ENCODE assay signal across 8 cellular contexts in the genomic region with DNA sequence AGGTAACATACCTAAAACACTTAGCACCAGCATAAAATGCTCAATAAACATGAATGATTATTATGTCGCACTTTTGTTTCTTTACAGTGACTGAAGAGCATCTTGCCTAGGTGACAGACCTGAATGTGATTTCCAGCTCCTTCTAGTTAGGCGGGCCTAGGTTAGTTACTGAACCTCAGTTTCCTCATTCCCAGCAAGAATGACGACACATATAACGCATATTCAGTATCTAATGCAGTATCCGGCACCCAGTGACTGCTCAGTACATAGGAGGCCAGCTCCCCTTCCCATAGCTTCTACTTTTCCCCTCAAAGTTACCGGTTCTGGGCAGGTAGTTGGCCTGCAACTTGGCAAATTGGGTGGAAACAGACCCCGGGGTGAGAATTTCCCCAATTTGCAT. TPM values are rescaled to one million over a fixed set of nuclear protein-coding genes. Genes with fewer than 3 reads are reported as not detected.
DNase-seq lines count a peak whose midpoint lies in the region; ATAC-seq, FAIRE-seq and TF ChIP-seq lines count a peak whose summit lies in the region.

No MANE protein-coding gene starts in this region.

- no peak overlapping the region for H4K8ac ChIP-seq in mesendoderm (ENCODE audit: low read depth, low read length)

- H3K23ac ChIP-seq in mesendoderm (ENCODE audit: low read length) = no peak overlapping the region

- no peaks in the 10 kb centered on the region for H3K27me3 Mint-ChIP-seq in activated naive CD8-positive, alpha-beta T cell treated with anti-CD3 and anti-CD28 coated beads, Interleukin-2, amount 10 ng/mL, durations not matched to agents 7 days and 5 days

- peak overlapping the region; percentile 73 for H3K4me3 ChIP-seq in BJ (ENCODE audit: low read depth, low read length)
- peak overlapping the region; percentile 92 for H3K4me3 ChIP-seq in HUES6 (ENCODE audit: low read depth, low read length)
- peak overlapping the region; percentile 87 for H3K4me3 ChIP-seq in mesendoderm (ENCODE audit: low read length)
- H3K4me3 ChIP-seq in adrenal gland = peak overlapping the region in 1 of 4 donors; percentile 56
- H3K4me3 ChIP-seq in pancreas = peak overlapping the region in 1 of 4 donors; percentile 44

- no peaks in the 10 kb centered on the region for H3K9me3 ChIP-seq in HUES6 (ENCODE audit: control insufficient read depth, insufficient read depth, low read depth, low read length)
- no peaks in the 10 kb centered on the region for H3K9me3 ChIP-seq in adrenal gland (replicated peaks in 1 of 3)
- no peaks in the 10 kb centered on the region for H3K9me3 ChIP-seq in pancreas

- H3K36me3 Mint-ChIP-seq in activated naive CD8-positive, alpha-beta T cell treated with anti-CD3 and anti-CD28 coated beads, Interleukin-2, amount 10 ng/mL, durations not matched to agents 7 days and 5 days = peaks cover 7% of the 10 kb centered on the region

- no peak overlapping the region for H2AK5ac ChIP-seq in mesendoderm (ENCODE audit: low read length)

- peaks cover 8% of the 10 kb centered on the region for H3K36me3 ChIP-seq in BJ (ENCODE audit: control insufficient read depth, insufficient read depth, low read length)
- peaks cover 11% of the 10 kb centered on the region for H3K36me3 ChIP-seq in HUES6 (ENCODE audit: control insufficient read depth, insufficient read depth, low read length)
- H3K36me3 ChIP-seq in mesendoderm (ENCODE audit: control insufficient read depth, insufficient read depth, low read length) = no peaks in the 10 kb centered on the region
- H3K36me3 ChIP-seq in adrenal gland (replicated peaks in 1 of 2) = peaks cover 0 to 15% of the 10 kb centered on the region in 2 donors
- no peaks in the 10 kb centered on the region for H3K36me3 ChIP-seq in pancreas

- DNase-seq in BJ (ENCODE audit: low read depth) (no peak), mesendoderm (no peak), NCI-H187 treated with DMSO at 0.1 percent for 48 hours (lab: John Stamatoyannopoulos, UW) (no peak), adrenal gland (no peak), pancreas (no peak), NCI-H2029 treated with DMSO at 0.1 percent for 48 hours (lab: John Stamatoyannopoulos, UW) (no peak)
- no peak for DNase-seq in activated naive CD8-positive, alpha-beta T cell treated with anti-CD3 and anti-CD28 coated beads, Interleukin-2, amount 10 ng/mL, durations not matched to agents 7 days and 5 days

- TF ChIP-seq CTCF in BJ (IDR thresholded peaks at IDR 0.05; ENCODE audit: insufficient read depth, low read depth, low read length) (no peak), adrenal gland (IDR thresholded peaks at IDR 0.05) (no peak), pancreas (IDR thresholded peaks at IDR 0.05) (no peak)

- intact Hi-C loops in adrenal gland (cut with DNase I) (no loop called here), pancreas (cut with DNase I) (no loop called here)

- H3K27ac Mint-ChIP-seq in activated naive CD8-positive, alpha-beta T cell treated with anti-CD3 and anti-CD28 coated beads, Interleukin-2, amount 10 ng/mL, durations not matched to agents 7 days and 5 days = peak overlapping the region; percentile 58

- H2BK15ac ChIP-seq in mesendoderm (replicated peaks; ENCODE audit: low read depth) = no peak overlapping the region

- H3K4me1 ChIP-seq in HUES6 (ENCODE audit: control insufficient read depth, insufficient read depth, low read length) = peaks cover 8% of the 10 kb centered on the region
- no peaks in the 10 kb centered on the region for H3K4me1 ChIP-seq in mesendoderm (ENCODE audit: control insufficient read depth, low read depth, low read length)
- peaks cover 6 to 26% of the 10 kb centered on the region in 2 donors for H3K4me1 ChIP-seq in adrenal gland (replicated peaks in 1 of 2)
- H3K4me1 ChIP-seq in pancreas = peaks cover 0 to 9% (median 4%) of the 10 kb centered on the region in 3 donors

- H3K79me2 ChIP-seq in mesendoderm (ENCODE audit: control insufficient read depth, insufficient read depth, low read length) = peaks cover 25% of the 10 kb centered on the region

- H3K27me3 ChIP-seq in BJ (ENCODE audit: control insufficient read depth, insufficient read depth, low read length) = no peaks in the 10 kb centered on the region
- H3K27me3 ChIP-seq in HUES6 (ENCODE audit: control insufficient read depth, insufficient read depth, low read length) = no peaks in the 10 kb centered on the region
- no peaks in the 10 kb centered on the region for H3K27me3 ChIP-seq in mesendoderm (ENCODE audit: insufficient read depth, low read length, poor library complexity)
- no peaks in the 10 kb centered on the region for H3K27me3 ChIP-seq in adrenal gland
- no peaks in the 10 kb centered on the region for H3K27me3 ChIP-seq in pancreas

- peaks cover 7% of the 10 kb centered on the region for H3K79me1 ChIP-seq in mesendoderm (ENCODE audit: low read length)

- H3K18ac ChIP-seq in mesendoderm (ENCODE audit: low read length) = peak overlapping the region; percentile 82

- H4K5ac ChIP-seq in mesendoderm (ENCODE audit: low read length) = no peak overlapping the region

- peak overlapping the region; percentile 99 for H3K56ac ChIP-seq in mesendoderm (ENCODE audit: low read length)

- CTCF ChIA-PET in BJ (lab: Yijun Ruan, JAX) = no interaction called here

- H3K4me1 Mint-ChIP-seq in activated naive CD8-positive, alpha-beta T cell treated with anti-CD3 and anti-CD28 coated beads, Interleukin-2, amount 10 ng/mL, durations not matched to agents 7 days and 5 days = peaks cover 21% of the 10 kb centered on the region

- H3K27ac ChIP-seq in HUES6 (ENCODE audit: low read depth, low read length) (no peak overlapping the region), mesendoderm (ENCODE audit: low read depth, low read length) (peak overlapping the region; percentile 54), adrenal gland (no peak overlapping the region), pancreas (no peak overlapping the region)

- H2BK5ac ChIP-seq in mesendoderm (ENCODE audit: low read length) = peak overlapping the region; percentile 90

- peak overlapping the region; percentile 61 for H3K4ac ChIP-seq in mesendoderm (ENCODE audit: low read depth, low read length)

- no CpG with 5 or more reads among the region's 7 CpGs for WGBS in mesendoderm (ENCODE audit: extremely low coverage, insufficient coverage, low lambda C conversion rate)
- WGBS in adrenal gland, 4 donors = 49 to 58% (median 54%) methylated on average over 7 of the region's 7 CpGs
- WGBS in pancreas, 2 donors = 49 to 55% methylated on average over 7 of the region's 7 CpGs

- POLR2A ChIA-PET in BJ (lab: Charles Lee) = no interaction called here
- POLR2A ChIA-PET in activated naive CD8-positive, alpha-beta T cell treated with anti-CD3 and anti-CD28 coated beads, Interleukin-2, amount 10 ng/mL, durations not matched to agents 7 days and 5 days (lab: Charles Lee) = no interaction called here

- H2BK120ac ChIP-seq in mesendoderm (ENCODE audit: low read depth, low read length) = no peak overlapping the region

- no peaks in the 10 kb centered on the region for H3K9me3 Mint-ChIP-seq in activated naive CD8-positive, alpha-beta T cell treated with anti-CD3 and anti-CD28 coated beads, Interleukin-2, amount 10 ng/mL, durations not matched to agents 7 days and 5 days

- FAIRE-seq in pancreas (lab: Jason Lieb, UNC) = no peak

- peak overlapping the region; percentile 88 for H3K4me3 Mint-ChIP-seq in activated naive CD8-positive, alpha-beta T cell treated with anti-CD3 and anti-CD28 coated beads, Interleukin-2, amount 10 ng/mL, durations not matched to agents 7 days and 5 days

- H3K9ac ChIP-seq in HUES6 (ENCODE audit: low read length) (peak overlapping the region; percentile 91), mesendoderm (ENCODE audit: low read length) (peak overlapping the region; percentile 99)

- H3K4me2 ChIP-seq in mesendoderm (ENCODE audit: low read length) = peak overlapping the region; percentile 70

- TF ChIP-seq POLR2A in adrenal gland (IDR thresholded peaks at IDR 0.05) = no peak

- ATAC-seq in activated naive CD8-positive, alpha-beta T cell treated with anti-CD3 and anti-CD28 coated beads, Interleukin-2, amount 10 ng/mL, durations not matched to agents 7 days and 5 days (ENCODE audit: low read depth) = no peak
- no peak for ATAC-seq in pancreas

RNA-seq across cellular contexts. Expression of a gene that starts 0.8 kb away (rescaled TPM):
- 1.4 and 2.8 TPM in 2 replicates for polyA plus RNA-seq in BJ (2011; rRNA removed)
- polyA minus RNA-seq in BJ (2011; rRNA and poly(A)+ RNA removed) = 1.0 and 2.2 TPM in 2 replicates
- 1 to 10 TPM; 4.8 TPM for total RNA-seq in activated naive CD8-positive, alpha-beta T cell treated with anti-CD3 and anti-CD28 coated beads, Interleukin-2, amount 10 ng/mL, durations not matched to agents 7 days and 5 days
- polyA plus RNA-seq in mesendoderm (2013, experiment 1 of 2) = 17.7 TPM
- 17.8 TPM for polyA plus RNA-seq in mesendoderm (2013, experiment 2 of 2)
- 1 to 10 TPM in 2 of 8 donors, under 1 TPM in 6; 0.24 to 1.5 (median 0.75) TPM for total RNA-seq in adrenal gland
- polyA plus RNA-seq in adrenal gland = 1 to 10 TPM in 1 of 3 donors, under 1 TPM in 2; 0.56 to 1.2 (median 0.74) TPM
- total RNA-seq in pancreas = under 1 TPM in 4 of 6 donors, not detected in 2; 0.19 to 0.37 (median 0.29) TPM
- not detected for polyA plus RNA-seq in pancreas

RNA-seq across cellular contexts. Expression of a gene that starts 17.0 kb away (rescaled TPM):
- 10.5 and 12.6 TPM in 2 replicates for polyA plus RNA-seq in BJ (2011; rRNA removed)
- 27.3 and 47.0 TPM in 2 replicates for polyA minus RNA-seq in BJ (2011; rRNA and poly(A)+ RNA removed)
- 1 to 10 TPM; 4.7 to 5.2 TPM for total RNA-seq in activated naive CD8-positive, alpha-beta T cell treated with anti-CD3 and anti-CD28 coated beads, Interleukin-2, amount 10 ng/mL, durations not matched to agents 7 days and 5 days
- polyA plus RNA-seq in mesendoderm (2013, experiment 1 of 2) = 3.7 TPM
- 3.5 TPM for polyA plus RNA-seq in mesendoderm (2013, experiment 2 of 2)
- total RNA-seq in adrenal gland = 10 to 100 TPM; 31.1 to 71.8 (median 40.9) TPM
- polyA plus RNA-seq in adrenal gland = 10 to 100 TPM; 19.9 to 26.1 (median 20.6) TPM
- total RNA-seq in pancreas = 10 to 100 TPM in 1 of 6 donors, 1 to 10 TPM in 5; 3.2 to 13.0 (median 4.4) TPM
- polyA plus RNA-seq in pancreas = 1 to 10 TPM; 4.4 to 5.7 TPM

RNA-seq across cellular contexts. Expression of a gene that starts 38.7 kb away (rescaled TPM):
- polyA plus RNA-seq in BJ (2011; rRNA removed) (57.8 and 93.7 TPM in 2 replicates), adrenal gland (100 to 1,000 TPM; 157 to 298 (median 284) TPM), pancreas (10 to 100 TPM; 38.9 to 59.6 TPM)
- 34.7 and 46.6 TPM in 2 replicates for polyA minus RNA-seq in BJ (2011; rRNA and poly(A)+ RNA removed)
- total RNA-seq in activated naive CD8-positive, alpha-beta T cell treated with anti-CD3 and anti-CD28 coated beads, Interleukin-2, amount 10 ng/mL, durations not matched to agents 7 days and 5 days = 10 to 100 TPM; 40.8 to 41.3 TPM
- polyA plus RNA-seq in mesendoderm (2013, experiment 1 of 2) = 12.5 TPM
- 12.9 TPM for polyA plus RNA-seq in mesendoderm (2013, experiment 2 of 2)
- total RNA-seq in adrenal gland (100 to 1,000 TPM; 116 to 285 (median 184) TPM), pancreas (10 to 100 TPM; 24.0 to 36.0 (median 26.3) TPM)

RNA-seq across cellular contexts. Expression of a gene that starts 47.7 kb away (rescaled TPM):
- polyA plus RNA-seq in BJ (2011; rRNA removed) (57.1 and 80.5 TPM in 2 replicates), adrenal gland (10 to 100 TPM; 32.6 to 88.7 (median 37.6) TPM), pancreas (10 to 100 TPM; 16.2 to 58.0 TPM)
- 10.9 and 12.1 TPM in 2 replicates for polyA minus RNA-seq in BJ (2011; rRNA and poly(A)+ RNA removed)
- 100 to 1,000 TPM; 575 to 595 TPM for total RNA-seq in activated naive CD8-positive, alpha-beta T cell treated with anti-CD3 and anti-CD28 coated beads, Interleukin-2, amount 10 ng/mL, durations not matched to agents 7 days and 5 days
- 531 TPM for polyA plus RNA-seq in mesendoderm (2013, experiment 1 of 2)
- polyA plus RNA-seq in mesendoderm (2013, experiment 2 of 2) = 528 TPM
- total RNA-seq in adrenal gland (10 to 100 TPM in 7 of 8 donors, 1 to 10 TPM in 1; 7.9 to 59.5 (median 20.7) TPM), pancreas (10 to 100 TPM in 3 of 6 donors, 1 to 10 TPM in 3; 3.3 to 40.3 (median 8.7) TPM)

RNA-seq across cellular contexts. Expression of a gene that starts 58.5 kb away (rescaled TPM):
- 29.4 and 39.9 TPM in 2 replicates for polyA plus RNA-seq in BJ (2011; rRNA removed)
- 33.4 and 69.0 TPM in 2 replicates for polyA minus RNA-seq in BJ (2011; rRNA and poly(A)+ RNA removed)
- total RNA-seq in activated naive CD8-positive, alpha-beta T cell treated with anti-CD3 and anti-CD28 coated beads, Interleukin-2, amount 10 ng/mL, durations not matched to agents 7 days and 5 days = 10 to 100 TPM; 10.3 to 11.4 TPM
- polyA plus RNA-seq in mesendoderm (2013, experiment 1 of 2) = 58.2 TPM
- 57.4 TPM for polyA plus RNA-seq in mesendoderm (2013, experiment 2 of 2)
- 100 to 1,000 TPM in 1 of 8 donors, 10 to 100 TPM in 7; 25.1 to 105 (median 75.5) TPM for total RNA-seq in adrenal gland
- 10 to 100 TPM; 35.6 to 75.9 (median 37.7) TPM for polyA plus RNA-seq in adrenal gland
- total RNA-seq in pancreas = 10 to 100 TPM; 27.8 to 48.3 (median 39.5) TPM
- 10 to 100 TPM; 29.8 to 39.3 TPM for polyA plus RNA-seq in pancreas
